In genomic region chr5:64775288-64775687, GRCh38 we compare ENCODE assay signal across 15 cellular contexts.
"Had no signal": no experiment of that assay in that cellular context is flagged by ENCODE, and none has a peak within 500 bp of the region (broad histone marks: within the 10 kb centered on the region; RNA-seq: fewer than 3 reads in every experiment).

No MANE protein-coding gene starts in this region.

- H3K27me3 Mint-ChIP-seq: activated CD4-positive, alpha-beta T cell treated with anti-CD3 and anti-CD28 coated beads, Interleukin-2, amount 10 ng/mL, durations not matched to agents 7 days and 5 days; brain; central memory CD8-positive, alpha-beta T cell; effector memory CD8-positive, alpha-beta T cell had no signal

- H3K27me3 ChIP-seq: gastroesophageal sphincter, hepatocyte, thyroid gland had no signal

- H3K9me3 Mint-ChIP-seq: activated CD4-positive, alpha-beta T cell treated with anti-CD3 and anti-CD28 coated beads, Interleukin-2, amount 10 ng/mL, durations not matched to agents 7 days and 5 days; activated naive CD4-positive, alpha-beta T cell treated with anti-CD3 and anti-CD28 coated beads, Interleukin-2, amount 50 U/mL, for 72 hours; brain; central memory CD8-positive, alpha-beta T cell; effector memory CD8-positive, alpha-beta T cell had no signal

- DNase-seq: activated CD4-positive, alpha-beta T cell treated with anti-CD3 and anti-CD28 coated beads, Interleukin-2, amount 10 ng/mL, durations not matched to agents 7 days and 5 days; activated CD4-positive, CD25-positive, alpha-beta regulatory T cell; activated CD8-positive, alpha-beta memory T cell treated with anti-CD3 and anti-CD28 coated beads for 24 hours; activated effector memory CD4-positive, alpha-beta T cell treated with Interleukin-2 at 50 U/mL for 16 hours; activated T-cell treated with anti-CD3 and anti-CD28 coated beads for 4 hours; amniotic stem cell; effector memory CD8-positive, alpha-beta T cell; stimulated activated CD4-positive, alpha-beta T cell treated with anti-CD3 and anti-CD28 coated beads, Interleukin-15, amount 100 ng/mL, for 24 hours; stimulated activated CD4-positive, alpha-beta T cell treated with anti-CD3 and anti-CD28 coated beads, Interleukin-4, amount 100 ng/mL, for 24 hours; thyroid gland had no signal

- H3K4me3 ChIP-seq: gastroesophageal sphincter, hepatocyte, thyroid gland had no signal

- H3K4me3 Mint-ChIP-seq: activated CD4-positive, alpha-beta T cell treated with anti-CD3 and anti-CD28 coated beads, Interleukin-2, amount 10 ng/mL, durations not matched to agents 7 days and 5 days; central memory CD8-positive, alpha-beta T cell; effector memory CD8-positive, alpha-beta T cell had no signal

- H2AFZ ChIP-seq: hepatocyte had no signal

- H3K27ac ChIP-seq: gastroesophageal sphincter, hepatocyte, thyroid gland had no signal

- H3K36me3 ChIP-seq: thyroid gland had no signal

- ATAC-seq: activated naive CD4-positive, alpha-beta T cell treated with anti-CD3 and anti-CD28 coated beads, Interleukin-2, amount 50 U/mL, for 72 hours; effector memory CD8-positive, alpha-beta T cell; gastroesophageal sphincter had no signal

- H3K4me2 ChIP-seq: hepatocyte had no signal

- H3K9me3 ChIP-seq: gastroesophageal sphincter, thyroid gland had no signal

- H3K27ac Mint-ChIP-seq: activated CD4-positive, alpha-beta T cell treated with anti-CD3 and anti-CD28 coated beads, Interleukin-2, amount 10 ng/mL, durations not matched to agents 7 days and 5 days; activated naive CD4-positive, alpha-beta T cell treated with anti-CD3 and anti-CD28 coated beads, Interleukin-2, amount 50 U/mL, for 72 hours; brain; effector memory CD8-positive, alpha-beta T cell had no signal
